ENCODE assay signal across 1 cellular context in the genomic region with DNA sequence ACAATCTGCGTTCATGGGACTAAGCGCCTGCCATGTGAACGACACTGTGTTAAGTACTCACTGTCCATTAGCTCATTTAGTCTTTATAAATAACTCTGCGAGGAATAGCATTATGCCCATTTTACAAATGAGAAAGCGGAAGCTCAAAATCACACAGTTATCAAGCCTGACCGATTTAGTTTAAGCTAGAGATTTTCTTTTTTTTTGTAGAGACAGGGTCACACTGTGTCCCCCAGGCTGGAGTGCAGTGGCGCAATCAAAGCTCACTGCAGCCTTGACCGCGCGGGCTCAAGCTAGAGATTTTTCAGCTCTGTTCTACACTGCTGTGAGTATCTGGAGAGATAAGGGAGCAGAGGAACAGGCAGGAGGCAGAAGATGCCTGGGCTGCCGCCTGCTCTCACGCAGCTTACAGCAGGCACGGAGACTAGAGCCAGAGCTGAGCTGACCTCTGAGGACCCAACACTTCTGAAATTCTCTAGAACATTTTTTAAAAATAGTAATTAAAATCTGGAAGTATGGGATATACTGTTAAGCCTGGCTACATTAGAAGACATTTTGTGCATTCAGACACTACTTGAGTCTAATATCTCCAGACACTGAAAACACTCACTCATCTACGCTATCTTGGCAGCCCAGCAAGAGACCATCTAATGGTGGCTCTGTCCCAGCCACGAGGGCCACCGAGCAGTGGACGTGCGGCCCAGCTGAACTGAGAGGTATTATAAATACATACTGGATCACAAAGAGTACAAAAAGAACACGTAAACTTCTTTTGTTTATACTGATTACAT.
TF ChIP-seq lines count a peak whose summit lies in the region.

No MANE protein-coding gene starts in this region.

TF ChIP-seq in HepG2, 621 proteins besides CTCF, POLR2A, EP300 and RAD21 (continued from another document):
- TF ChIP-seq IKZF4 (CRISPR knock-in tag; IDR thresholded peaks at IDR 0.05; ENCODE audit: borderline replicate concordance, low read depth, not compliant biosample characterization) (no peak), ZNF816 (CRISPR knock-in tag; IDR thresholded peaks at IDR 0.05; ENCODE audit: borderline replicate concordance) (peak; percentile 55; the same call in 1 of the 2 replicates), CEBPB (IDR thresholded peaks at IDR 0.05; ENCODE audit: borderline replicate concordance, low read depth, low read length) (peak; percentile 83; the same call in 1 of the 2 replicates), ZFP1 (CRISPR knock-in tag; IDR thresholded peaks at IDR 0.05) (no peak), ZNF44 (CRISPR knock-in tag; IDR thresholded peaks at IDR 0.05) (no peak), HNRNPLL (IDR thresholded peaks at IDR 0.05; ENCODE audit: low read depth, low read length, poor library complexity, severe bottlenecking) (no peak), POLR2AphosphoS5 (IDR thresholded peaks at IDR 0.05; ENCODE audit: low read depth, low read length) (no peak; the same call in 1 of the 2 replicates), ZNF484 (CRISPR knock-in tag; IDR thresholded peaks at IDR 0.05; ENCODE audit: borderline replicate concordance, low read depth) (no peak), JUND (CRISPR knock-in tag; IDR thresholded peaks at IDR 0.05) (no peak), NCOA2 (CRISPR knock-in tag; IDR thresholded peaks at IDR 0.05) (peak; percentile 35; the same call in 1 of the 2 replicates), ATM (IDR thresholded peaks at IDR 0.05; ENCODE audit: borderline replicate concordance) (no peak), ZNF781 (CRISPR knock-in tag; IDR thresholded peaks at IDR 0.05; ENCODE audit: borderline replicate concordance, not compliant biosample characterization) (no peak), SNAPC2 (CRISPR knock-in tag; IDR thresholded peaks at IDR 0.05) (no peak), ZKSCAN1 (IDR thresholded peaks at IDR 0.05; ENCODE audit: low read length) (no peak), ZNF839 (CRISPR knock-in tag; IDR thresholded peaks at IDR 0.05; ENCODE audit: borderline replicate concordance) (no peak)
- TF ChIP-seq, protein P1, sequence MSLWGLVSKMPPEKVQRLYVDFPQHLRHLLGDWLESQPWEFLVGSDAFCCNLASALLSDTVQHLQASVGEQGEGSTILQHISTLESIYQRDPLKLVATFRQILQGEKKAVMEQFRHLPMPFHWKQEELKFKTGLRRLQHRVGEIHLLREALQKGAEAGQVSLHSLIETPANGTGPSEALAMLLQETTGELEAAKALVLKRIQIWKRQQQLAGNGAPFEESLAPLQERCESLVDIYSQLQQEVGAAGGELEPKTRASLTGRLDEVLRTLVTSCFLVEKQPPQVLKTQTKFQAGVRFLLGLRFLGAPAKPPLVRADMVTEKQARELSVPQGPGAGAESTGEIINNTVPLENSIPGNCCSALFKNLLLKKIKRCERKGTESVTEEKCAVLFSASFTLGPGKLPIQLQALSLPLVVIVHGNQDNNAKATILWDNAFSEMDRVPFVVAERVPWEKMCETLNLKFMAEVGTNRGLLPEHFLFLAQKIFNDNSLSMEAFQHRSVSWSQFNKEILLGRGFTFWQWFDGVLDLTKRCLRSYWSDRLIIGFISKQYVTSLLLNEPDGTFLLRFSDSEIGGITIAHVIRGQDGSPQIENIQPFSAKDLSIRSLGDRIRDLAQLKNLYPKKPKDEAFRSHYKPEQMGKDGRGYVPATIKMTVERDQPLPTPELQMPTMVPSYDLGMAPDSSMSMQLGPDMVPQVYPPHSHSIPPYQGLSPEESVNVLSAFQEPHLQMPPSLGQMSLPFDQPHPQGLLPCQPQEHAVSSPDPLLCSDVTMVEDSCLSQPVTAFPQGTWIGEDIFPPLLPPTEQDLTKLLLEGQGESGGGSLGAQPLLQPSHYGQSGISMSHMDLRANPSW (CRISPR knock-in tag; IDR thresholded peaks at IDR 0.05; ENCODE audit: borderline replicate concordance), result no peak
- TF ChIP-seq, protein P2, sequence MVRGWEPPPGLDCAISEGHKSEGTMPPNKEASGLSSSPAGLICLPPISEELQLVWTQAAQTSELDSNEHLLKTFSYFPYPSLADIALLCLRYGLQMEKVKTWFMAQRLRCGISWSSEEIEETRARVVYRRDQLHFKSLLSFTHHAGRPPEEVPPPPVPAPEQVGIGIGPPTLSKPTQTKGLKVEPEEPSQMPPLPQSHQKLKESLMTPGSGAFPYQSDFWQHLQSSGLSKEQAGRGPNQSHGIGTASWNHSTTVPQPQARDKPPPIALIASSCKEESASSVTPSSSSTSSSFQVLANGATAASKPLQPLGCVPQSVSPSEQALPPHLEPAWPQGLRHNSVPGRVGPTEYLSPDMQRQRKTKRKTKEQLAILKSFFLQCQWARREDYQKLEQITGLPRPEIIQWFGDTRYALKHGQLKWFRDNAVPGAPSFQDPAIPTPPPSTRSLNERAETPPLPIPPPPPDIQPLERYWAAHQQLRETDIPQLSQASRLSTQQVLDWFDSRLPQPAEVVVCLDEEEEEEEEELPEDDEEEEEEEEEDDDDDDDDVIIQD (CRISPR knock-in tag; IDR thresholded peaks at IDR 0.05; ENCODE audit: low read depth), result peak; percentile 41; the same call in 1 of the 2 replicates
- TF ChIP-seq, protein P3, sequence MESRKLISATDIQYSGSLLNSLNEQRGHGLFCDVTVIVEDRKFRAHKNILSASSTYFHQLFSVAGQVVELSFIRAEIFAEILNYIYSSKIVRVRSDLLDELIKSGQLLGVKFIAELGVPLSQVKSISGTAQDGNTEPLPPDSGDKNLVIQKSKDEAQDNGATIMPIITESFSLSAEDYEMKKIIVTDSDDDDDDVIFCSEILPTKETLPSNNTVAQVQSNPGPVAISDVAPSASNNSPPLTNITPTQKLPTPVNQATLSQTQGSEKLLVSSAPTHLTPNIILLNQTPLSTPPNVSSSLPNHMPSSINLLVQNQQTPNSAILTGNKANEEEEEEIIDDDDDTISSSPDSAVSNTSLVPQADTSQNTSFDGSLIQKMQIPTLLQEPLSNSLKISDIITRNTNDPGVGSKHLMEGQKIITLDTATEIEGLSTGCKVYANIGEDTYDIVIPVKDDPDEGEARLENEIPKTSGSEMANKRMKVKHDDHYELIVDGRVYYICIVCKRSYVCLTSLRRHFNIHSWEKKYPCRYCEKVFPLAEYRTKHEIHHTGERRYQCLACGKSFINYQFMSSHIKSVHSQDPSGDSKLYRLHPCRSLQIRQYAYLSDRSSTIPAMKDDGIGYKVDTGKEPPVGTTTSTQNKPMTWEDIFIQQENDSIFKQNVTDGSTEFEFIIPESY (CRISPR knock-in tag; IDR thresholded peaks at IDR 0.05), result no peak
- TF ChIP-seq, protein P4, sequence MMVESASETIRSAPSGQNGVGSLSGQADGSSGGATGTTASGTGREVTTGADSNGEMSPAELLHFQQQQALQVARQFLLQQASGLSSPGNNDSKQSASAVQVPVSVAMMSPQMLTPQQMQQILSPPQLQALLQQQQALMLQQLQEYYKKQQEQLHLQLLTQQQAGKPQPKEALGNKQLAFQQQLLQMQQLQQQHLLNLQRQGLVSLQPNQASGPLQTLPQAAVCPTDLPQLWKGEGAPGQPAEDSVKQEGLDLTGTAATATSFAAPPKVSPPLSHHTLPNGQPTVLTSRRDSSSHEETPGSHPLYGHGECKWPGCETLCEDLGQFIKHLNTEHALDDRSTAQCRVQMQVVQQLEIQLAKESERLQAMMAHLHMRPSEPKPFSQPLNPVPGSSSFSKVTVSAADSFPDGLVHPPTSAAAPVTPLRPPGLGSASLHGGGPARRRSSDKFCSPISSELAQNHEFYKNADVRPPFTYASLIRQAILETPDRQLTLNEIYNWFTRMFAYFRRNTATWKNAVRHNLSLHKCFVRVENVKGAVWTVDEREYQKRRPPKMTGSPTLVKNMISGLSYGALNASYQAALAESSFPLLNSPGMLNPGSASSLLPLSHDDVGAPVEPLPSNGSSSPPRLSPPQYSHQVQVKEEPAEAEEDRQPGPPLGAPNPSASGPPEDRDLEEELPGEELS (CRISPR knock-in tag; IDR thresholded peaks at IDR 0.05), result peak; percentile 66; the same call in 1 of the 2 replicates
- TF ChIP-seq, protein P5, sequence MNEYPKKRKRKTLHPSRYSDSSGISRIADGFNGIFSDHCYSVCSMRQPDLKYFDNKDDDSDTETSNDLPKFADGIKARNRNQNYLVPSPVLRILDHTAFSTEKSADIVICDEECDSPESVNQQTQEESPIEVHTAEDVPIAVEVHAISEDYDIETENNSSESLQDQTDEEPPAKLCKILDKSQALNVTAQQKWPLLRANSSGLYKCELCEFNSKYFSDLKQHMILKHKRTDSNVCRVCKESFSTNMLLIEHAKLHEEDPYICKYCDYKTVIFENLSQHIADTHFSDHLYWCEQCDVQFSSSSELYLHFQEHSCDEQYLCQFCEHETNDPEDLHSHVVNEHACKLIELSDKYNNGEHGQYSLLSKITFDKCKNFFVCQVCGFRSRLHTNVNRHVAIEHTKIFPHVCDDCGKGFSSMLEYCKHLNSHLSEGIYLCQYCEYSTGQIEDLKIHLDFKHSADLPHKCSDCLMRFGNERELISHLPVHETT (CRISPR knock-in tag; conservative IDR thresholded peaks at IDR 0.05), result no peak
- TF ChIP-seq, protein P6, sequence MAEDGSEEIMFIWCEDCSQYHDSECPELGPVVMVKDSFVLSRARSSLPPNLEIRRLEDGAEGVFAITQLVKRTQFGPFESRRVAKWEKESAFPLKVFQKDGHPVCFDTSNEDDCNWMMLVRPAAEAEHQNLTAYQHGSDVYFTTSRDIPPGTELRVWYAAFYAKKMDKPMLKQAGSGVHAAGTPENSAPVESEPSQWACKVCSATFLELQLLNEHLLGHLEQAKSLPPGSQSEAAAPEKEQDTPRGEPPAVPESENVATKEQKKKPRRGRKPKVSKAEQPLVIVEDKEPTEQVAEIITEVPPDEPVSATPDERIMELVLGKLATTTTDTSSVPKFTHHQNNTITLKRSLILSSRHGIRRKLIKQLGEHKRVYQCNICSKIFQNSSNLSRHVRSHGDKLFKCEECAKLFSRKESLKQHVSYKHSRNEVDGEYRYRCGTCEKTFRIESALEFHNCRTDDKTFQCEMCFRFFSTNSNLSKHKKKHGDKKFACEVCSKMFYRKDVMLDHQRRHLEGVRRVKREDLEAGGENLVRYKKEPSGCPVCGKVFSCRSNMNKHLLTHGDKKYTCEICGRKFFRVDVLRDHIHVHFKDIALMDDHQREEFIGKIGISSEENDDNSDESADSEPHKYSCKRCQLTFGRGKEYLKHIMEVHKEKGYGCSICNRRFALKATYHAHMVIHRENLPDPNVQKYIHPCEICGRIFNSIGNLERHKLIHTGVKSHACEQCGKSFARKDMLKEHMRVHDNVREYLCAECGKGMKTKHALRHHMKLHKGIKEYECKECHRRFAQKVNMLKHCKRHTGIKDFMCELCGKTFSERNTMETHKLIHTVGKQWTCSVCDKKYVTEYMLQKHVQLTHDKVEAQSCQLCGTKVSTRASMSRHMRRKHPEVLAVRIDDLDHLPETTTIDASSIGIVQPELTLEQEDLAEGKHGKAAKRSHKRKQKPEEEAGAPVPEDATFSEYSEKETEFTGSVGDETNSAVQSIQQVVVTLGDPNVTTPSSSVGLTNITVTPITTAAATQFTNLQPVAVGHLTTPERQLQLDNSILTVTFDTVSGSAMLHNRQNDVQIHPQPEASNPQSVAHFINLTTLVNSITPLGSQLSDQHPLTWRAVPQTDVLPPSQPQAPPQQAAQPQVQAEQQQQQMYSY (CRISPR knock-in tag; IDR thresholded peaks at IDR 0.05), result no peak
TF ChIP-seq in HepG2: peak in this region for 114.
